In the genomic region with DNA sequence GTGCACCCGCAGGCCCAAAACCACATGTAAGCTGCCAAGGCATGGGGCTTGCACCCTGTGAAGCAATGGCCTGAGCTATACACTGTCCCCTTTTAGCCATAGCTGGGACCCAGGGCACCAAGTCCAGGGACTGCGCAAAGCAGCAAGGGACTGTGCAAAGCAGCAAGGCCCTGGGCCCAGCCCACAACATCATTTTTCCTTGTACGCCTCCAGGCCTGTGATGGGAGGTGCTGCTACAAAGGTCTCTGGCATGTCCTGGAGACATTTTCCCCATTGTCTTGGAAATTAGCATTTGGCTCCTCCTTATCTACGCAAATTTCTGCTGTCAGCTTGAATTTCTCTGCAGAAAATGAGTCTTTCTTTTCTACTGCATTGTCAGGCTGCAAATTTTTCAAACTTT, we compare ENCODE assay signal across 25 cellular contexts. TPM values are rescaled to one million over a fixed set of nuclear protein-coding genes. Genes with fewer than 3 reads are reported as not detected.
DNase-seq lines count a peak whose midpoint lies in the region; ATAC-seq, FAIRE-seq and TF ChIP-seq lines count a peak whose summit lies in the region.
"Had no signal": no experiment of that assay in that cellular context is flagged by ENCODE, and none has a peak within 500 bp of the region (broad histone marks: within the 10 kb centered on the region; RNA-seq: fewer than 3 reads in every experiment).

No MANE protein-coding gene starts in this region.

- no peak for TF ChIP-seq POLR2A in HepG2 (IDR thresholded peaks at IDR 0.05; ENCODE audit: insufficient read depth in 1 of 2, low read depth in 2 of 2, low read length in 2 of 2)

- peak overlapping the region; percentile 14 to 54 for H3K27ac Mint-ChIP-seq in effector memory CD8-positive, alpha-beta T cell

- no peaks in the 10 kb centered on the region for H3K27me3 ChIP-seq in right cardiac atrium (ENCODE audit: control insufficient read depth, insufficient read depth)
- H3K27me3 ChIP-seq in right atrium auricular region: no peaks in the 10 kb centered on the region
- no peaks in the 10 kb centered on the region for H3K27me3 ChIP-seq in HepG2 (ENCODE audit: control insufficient read depth in 1 of 2, insufficient read depth in 2 of 2, low read length in 2 of 2)
- H3K27me3 ChIP-seq: BLaER1, MG63 had no signal

- intact Hi-C loops in right cardiac atrium (cut with DNase I) (no loop called here), HepG2 (cut with micrococcal nuclease; ENCODE audit: unreplicated experiment) (no loop called here)

- H2AFZ ChIP-seq in HepG2 (ENCODE audit: low read length): no peak overlapping the region
- H2AFZ ChIP-seq: PC-9 had no signal

- H3K27ac ChIP-seq in right cardiac atrium (ENCODE audit: low read length): no peak overlapping the region
- H3K27ac ChIP-seq in right atrium auricular region: no peak overlapping the region
- no peak overlapping the region for H3K27ac ChIP-seq in HepG2 (ENCODE audit: extremely low read length, insufficient read depth, low read length)
- H3K27ac ChIP-seq: BLaER1, PC-9 had no signal

- FAIRE-seq in HepG2 (lab: Jason Lieb, UNC): no peak
- FAIRE-seq: A204.1, GM18507 had no signal

- WGBS in right cardiac atrium: 71% methylated on average over 4 of the region's 4 CpGs
- 98% methylated on average over 4 of the region's 4 CpGs for WGBS in HepG2 (ENCODE audit: low lambda C conversion rate)

- no peak overlapping the region for H3K4me3 Mint-ChIP-seq in effector memory CD8-positive, alpha-beta T cell
- H3K4me3 Mint-ChIP-seq: CD4-positive, CD25-positive, alpha-beta regulatory T cell had no signal

- in situ Hi-C loops in HepG2 (cut with HindIII; ENCODE audit: extremely low pct_ligation_motif_present, low pct_unique_long_range_greater_than_20kb): no loop called here

- CTCF ChIA-PET in HepG2 (lab: Yijun Ruan, JAX; ENCODE audit: low intra/inter-chr PET ratio, low total read pairs): no interaction called here

- peak; percentile 57 to 93 for ATAC-seq in right cardiac atrium
- no peak for ATAC-seq in effector memory CD8-positive, alpha-beta T cell (replicated peaks)
- no peak for ATAC-seq in GM19351 (IDR thresholded peaks at IDR 0.05; ENCODE audit: unreplicated experiment)
- no peak for ATAC-seq in GM19395 (IDR thresholded peaks at IDR 0.05; ENCODE audit: unreplicated experiment)
- ATAC-seq in HepG2: no peak

- no peaks in the 10 kb centered on the region for H3K9me3 Mint-ChIP-seq in effector memory CD8-positive, alpha-beta T cell
- H3K9me3 Mint-ChIP-seq: CD4-positive, CD25-positive, alpha-beta regulatory T cell had no signal

- peaks cover 6% of the 10 kb centered on the region for H3K36me3 ChIP-seq in right atrium auricular region
- peaks cover 0 to 4% of the 10 kb centered on the region in 2 experiments; a peak in 1 of 5 replicates for H3K36me3 ChIP-seq in HepG2 (replicated peaks in 1 of 2; ENCODE audit: control insufficient read depth in 1 of 2, insufficient read depth in 2 of 2, low read length in 2 of 2)
- H3K36me3 ChIP-seq: MG63 had no signal

- TF ChIP-seq CTCF in right atrium auricular region (IDR thresholded peaks at IDR 0.05) (no peak), HepG2 (CRISPR knock-in tag; IDR thresholded peaks at IDR 0.05) (no peak)

- POLR2A ChIA-PET in HepG2 (lab: Yijun Ruan, JAX): no interaction called here

- no TSS peak for BruUV-seq in HepG2 (replicated peaks; lab: Mats Ljungman, UMichigan)

- no peaks in the 10 kb centered on the region for H3K9me3 ChIP-seq in right cardiac atrium (ENCODE audit: control insufficient read depth, low read length)
- no peaks in the 10 kb centered on the region for H3K9me3 ChIP-seq in right atrium auricular region
- no peaks in the 10 kb centered on the region for H3K9me3 ChIP-seq in HepG2 (ENCODE audit: low read length)
- H3K9me3 ChIP-seq: MG63 had no signal

- H3K4me2 ChIP-seq in HepG2 (ENCODE audit: low read depth, low read length): no peak overlapping the region
- H3K4me2 ChIP-seq: BLaER1, PC-9 had no signal

- TF ChIP-seq EP300 in HepG2 (IDR thresholded peaks at IDR 0.05; ENCODE audit: low read depth in 2 of 2, low read length in 2 of 2) (no peak), HepG2 (CRISPR knock-in tag; IDR thresholded peaks at IDR 0.05; ENCODE audit: borderline replicate concordance) (no peak)

- no peaks in the 10 kb centered on the region for H3K27me3 Mint-ChIP-seq in effector memory CD8-positive, alpha-beta T cell
- H3K27me3 Mint-ChIP-seq: CD4-positive, CD25-positive, alpha-beta regulatory T cell had no signal

- no peak overlapping the region for H3K4me3 ChIP-seq in right cardiac atrium (ENCODE audit: low read length)
- no peak overlapping the region for H3K4me3 ChIP-seq in right atrium auricular region
- no peak overlapping the region for H3K4me3 ChIP-seq in HepG2 (replicated peaks in 1 of 3; ENCODE audit: insufficient read depth in 1 of 3, low read depth in 2 of 3, low read length in 3 of 3)
- H3K4me3 ChIP-seq: BLaER1, MG63, PC-9 had no signal

- H3K9ac ChIP-seq in HepG2 (ENCODE audit: insufficient read depth, low read depth, low read length): no peak overlapping the region
- H3K9ac ChIP-seq: BLaER1 had no signal

- H3K4me1 ChIP-seq in right cardiac atrium (ENCODE audit: control insufficient read depth, insufficient read depth, low read length) (no peaks in the 10 kb centered on the region), right atrium auricular region (no peaks in the 10 kb centered on the region), HepG2 (ENCODE audit: insufficient read depth, low read length) (peaks cover 16% of the 10 kb centered on the region)
- H3K4me1 ChIP-seq: BLaER1 had no signal

- DNase-seq in right cardiac atrium: peak in 1 of 3 donors; percentile 53
- DNase-seq in right atrium auricular region (ENCODE audit: low spot score): no peak
- no peak for DNase-seq in effector memory CD8-positive, alpha-beta T cell
- peak; percentile 22 for DNase-seq in iPS-NIHi11 (ENCODE audit: low spot score)
- no peak for DNase-seq in SKM-1 treated with dmso at 0.1 percent for 144 hours (lab: John Stamatoyannopoulos, UW; ENCODE audit: unreplicated experiment)
- DNase-seq in HepG2 (ENCODE audit: low spot score): no peak
- DNase-seq: CD4-positive, CD25-positive, alpha-beta regulatory T cell; DMS153; DND-41; IMR-90; KG1; MG63; NCI-H1105 treated with DMSO at 0.1 percent for 48 hours; NCI-H146; NCI-H2029; NCI-H446; NCI-H524 treated with DMSO at 0.1 percent for 48 hours; NCI-H774; PC-9; SHP77 had no signal

- peaks cover 1% of the 10 kb centered on the region for H3K79me2 ChIP-seq in HepG2 (ENCODE audit: insufficient read depth, low read length)

- TF ChIP-seq RAD21 in HepG2 (CRISPR knock-in tag; IDR thresholded peaks at IDR 0.05): no peak

- peaks cover 14 to 24% of the 10 kb centered on the region in 2 donors for H3K4me1 Mint-ChIP-seq in effector memory CD8-positive, alpha-beta T cell (ENCODE audit: low read depth in 2 of 2)

- H4K20me1 ChIP-seq in HepG2 (ENCODE audit: insufficient read depth, low read length): no peaks in the 10 kb centered on the region
- H4K20me1 ChIP-seq: BLaER1 had no signal

- H3K36me3 Mint-ChIP-seq in effector memory CD8-positive, alpha-beta T cell (ENCODE audit: insufficient read depth): peaks cover 8% of the 10 kb centered on the region

RNA-seq across cellular contexts. Expression of gene ARHGAP19, which starts 24.8 kb away (rescaled TPM):
- total RNA-seq in right cardiac atrium (1 to 10 TPM; 3.6 to 6.3 (median 5.3) TPM), right atrium auricular region (1 to 10 TPM; 3.9 to 5.0 TPM), HepG2 (2016; rRNA removed; fragmentation: Illumina TruSeq; extraction: Trizol) (10.0 and 15.6 TPM in 2 replicates)
- polyA plus RNA-seq in right cardiac atrium (2.4 TPM), HepG2 (2011; rRNA removed) (4.3 and 7.6 TPM in 2 replicates)
- 2.8 and 5.8 TPM in 2 replicates for total RNA-seq in HepG2 (2016; cell fraction: cytosol; rRNA removed; fragmentation: Illumina TruSeq; extraction: Trizol; ENCODE audit: low read depth)
- total RNA-seq in HepG2 (2016; cell fraction: insoluble cytoplasmic fraction; rRNA removed; fragmentation: Illumina TruSeq; extraction: Trizol): 9.8 and 13.9 TPM in 2 replicates
- 3.2 and 4.3 TPM in 2 replicates for total RNA-seq in HepG2 (2016; cell fraction: membrane; rRNA removed; fragmentation: Illumina TruSeq; extraction: Trizol)
- total RNA-seq in HepG2 (2016; cell fraction: nucleus; rRNA removed; fragmentation: Illumina TruSeq; extraction: Trizol): 7.9 and 8.8 TPM in 2 replicates
- 4.0 and 4.3 TPM in 2 replicates for polyA plus RNA-seq in HepG2 (2011; cell fraction: cytosol; rRNA removed)
- polyA plus RNA-seq in HepG2 (2011; cell fraction: nucleus; rRNA removed): 5.0 and 5.6 TPM in 2 replicates
- polyA plus RNA-seq in HepG2 (2012): 3.6 and 5.3 TPM in 2 replicates
- 0.28 and 0.32 TPM in 2 replicates for polyA plus RNA-seq in HepG2 (2016; cell fraction: cytosol; fragmentation: Illumina TruSeq; extraction: Trizol; ENCODE audit: low read depth)
- 9.9 and 10.1 TPM in 2 replicates for polyA plus RNA-seq in HepG2 (2016; cell fraction: insoluble cytoplasmic fraction; fragmentation: Illumina TruSeq; extraction: Trizol; ENCODE audit: low read depth)
- polyA plus RNA-seq in HepG2 (2016; cell fraction: membrane; fragmentation: Illumina TruSeq; extraction: Trizol; ENCODE audit: low read depth): 0.65 and 0.99 TPM in 2 replicates
- 9.3 and 11.2 TPM in 2 replicates for polyA plus RNA-seq in HepG2 (2016; cell fraction: nucleus; fragmentation: Illumina TruSeq; extraction: Trizol; ENCODE audit: insufficient read depth, low read depth)
- 4.6 and 10.2 TPM in 2 replicates for polyA minus RNA-seq in HepG2 (2011; rRNA and poly(A)+ RNA removed; ENCODE audit: low replicate concordance)
- polyA minus RNA-seq in HepG2 (2011; cell fraction: cytosol; rRNA and poly(A)+ RNA removed): 4.4 and 6.0 TPM in 2 replicates
- 6.2 and 6.3 TPM in 2 replicates for polyA minus RNA-seq in HepG2 (2011; cell fraction: nucleus; rRNA and poly(A)+ RNA removed)

RNA-seq across cellular contexts. Expression of gene FRAT1, which starts 51.4 kb away (rescaled TPM):
- 1 to 10 TPM; 1.6 to 6.6 (median 6.1) TPM for total RNA-seq in right cardiac atrium
- 2.7 TPM for polyA plus RNA-seq in right cardiac atrium
- 1 to 10 TPM; 3.1 to 3.3 TPM for total RNA-seq in right atrium auricular region
- total RNA-seq in HepG2 (2016; rRNA removed; fragmentation: Illumina TruSeq; extraction: Trizol): 1.3 and 2.3 TPM in 2 replicates
- 0.53 and 0.71 TPM in 2 replicates for total RNA-seq in HepG2 (2016; cell fraction: cytosol; rRNA removed; fragmentation: Illumina TruSeq; extraction: Trizol; ENCODE audit: low read depth)
- total RNA-seq in HepG2 (2016; cell fraction: insoluble cytoplasmic fraction; rRNA removed; fragmentation: Illumina TruSeq; extraction: Trizol): 1.4 and 2.4 TPM in 2 replicates
- total RNA-seq in HepG2 (2016; cell fraction: membrane; rRNA removed; fragmentation: Illumina TruSeq; extraction: Trizol): 1.2 and 1.3 TPM in 2 replicates
- total RNA-seq in HepG2 (2016; cell fraction: nucleus; rRNA removed; fragmentation: Illumina TruSeq; extraction: Trizol): 2.1 and 2.5 TPM in 2 replicates
- 1.7 TPM in 2 replicates for polyA plus RNA-seq in HepG2 (2011; rRNA removed)
- 1.2 and 1.6 TPM in 2 replicates for polyA plus RNA-seq in HepG2 (2011; cell fraction: cytosol; rRNA removed)
- 1.4 and 1.8 TPM in 2 replicates for polyA plus RNA-seq in HepG2 (2011; cell fraction: nucleus; rRNA removed)
- 1.6 TPM in 2 replicates for polyA plus RNA-seq in HepG2 (2012)
- polyA plus RNA-seq in HepG2 (2016; cell fraction: cytosol; fragmentation: Illumina TruSeq; extraction: Trizol; ENCODE audit: low read depth): 0.20 and 0.28 TPM in 2 replicates
- polyA plus RNA-seq in HepG2 (2016; cell fraction: insoluble cytoplasmic fraction; fragmentation: Illumina TruSeq; extraction: Trizol; ENCODE audit: low read depth): 1.5 and 2.1 TPM in 2 replicates
- 0.54 and 0.77 TPM in 2 replicates for polyA plus RNA-seq in HepG2 (2016; cell fraction: membrane; fragmentation: Illumina TruSeq; extraction: Trizol; ENCODE audit: low read depth)
- 0.97 and 2.2 TPM in 2 replicates for polyA plus RNA-seq in HepG2 (2016; cell fraction: nucleus; fragmentation: Illumina TruSeq; extraction: Trizol; ENCODE audit: insufficient read depth, low read depth)
- 1.8 and 4.0 TPM in 2 replicates for polyA minus RNA-seq in HepG2 (2011; rRNA and poly(A)+ RNA removed; ENCODE audit: low replicate concordance)
- 2.5 and 2.7 TPM in 2 replicates for polyA minus RNA-seq in HepG2 (2011; cell fraction: cytosol; rRNA and poly(A)+ RNA removed)
- 4.5 and 7.1 TPM in 2 replicates for polyA minus RNA-seq in HepG2 (2011; cell fraction: nucleus; rRNA and poly(A)+ RNA removed)

Comparison
In these comparisons a context has a peak if more than half of its experiments do, and no peak if none do; other contexts are left out.
1. ATAC-seq: peak in right cardiac atrium (2 of 2); none in effector memory CD8-positive, alpha-beta T cell (single experiment), GM19351 (single experiment), GM19395 (single experiment) and HepG2 (single experiment).